ENCODE assay signal across 1 cellular context in the genomic region with DNA sequence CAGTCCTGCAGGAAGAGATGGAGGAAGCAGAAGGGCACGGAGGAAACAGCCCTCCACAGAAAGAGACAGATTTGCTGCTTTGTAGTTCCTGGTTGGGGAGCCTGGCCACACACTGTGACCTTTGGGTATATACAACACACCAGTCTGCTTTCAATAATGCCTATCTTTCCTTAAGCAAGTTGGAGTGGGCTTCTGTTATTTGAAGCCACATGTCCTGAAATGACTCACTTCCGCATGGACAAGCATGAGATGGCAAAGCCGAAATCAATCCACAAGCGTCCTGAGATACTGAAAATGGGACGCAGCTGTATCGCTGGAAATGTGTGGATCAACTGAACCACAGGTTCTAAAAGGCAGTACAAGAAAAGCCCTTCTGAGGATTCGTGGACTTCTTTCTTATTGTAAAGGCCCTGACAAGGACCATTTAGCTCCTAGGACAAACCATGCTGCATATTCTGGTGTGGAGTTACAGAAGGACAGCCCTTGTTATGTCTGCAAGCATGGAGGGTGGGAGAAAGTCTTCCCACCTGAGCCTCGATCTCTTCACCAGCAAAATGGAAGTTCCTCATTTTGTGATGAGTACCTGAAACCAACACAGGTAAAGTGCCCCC.
TF ChIP-seq lines count a peak whose summit lies in the region.

No MANE protein-coding gene starts in this region.

TF ChIP-seq in K562, 482 proteins besides CTCF, POLR2A, EP300 and RAD21 (continued from another document and continues in another):
- TF ChIP-seq ZNF76 (CRISPR knock-in tag; IDR thresholded peaks at IDR 0.05; ENCODE audit: borderline replicate concordance) (0 out of 2 replicates have a peak, but pooled peaks have one; percentile 20), ZSCAN32 (CRISPR knock-in tag; IDR thresholded peaks at IDR 0.05) (no peak), NFE2 (IDR thresholded peaks at IDR 0.05; ENCODE audit: low read depth) (peak; percentile 37; the same call in 1 of the 2 replicates), NR2F6 (CRISPR knock-in tag; IDR thresholded peaks at IDR 0.05) (no peak), SPI1 (IDR thresholded peaks at IDR 0.05; ENCODE audit: borderline replicate concordance, low read depth, low read length) (0 out of 2 replicates have a peak, but pooled peaks have one; percentile 25), ZNF764 (CRISPR knock-in tag; IDR thresholded peaks at IDR 0.05; ENCODE audit: low read depth) (no peak), DNMT1 (IDR thresholded peaks at IDR 0.05) (no peak), JUN (IDR thresholded peaks at IDR 0.05; ENCODE audit: borderline replicate concordance, low read depth, low read length) (0 out of 2 replicates have a peak, but pooled peaks have one; percentile 33), JUN (CRISPR knock-in tag; IDR thresholded peaks at IDR 0.05; ENCODE audit: borderline replicate concordance) (no peak), HDAC8 (tag; IDR thresholded peaks at IDR 0.05) (no peak), ZFPM2 (CRISPR knock-in tag; IDR thresholded peaks at IDR 0.05) (no peak), U2AF2 (optimal IDR thresholded peaks at IDR 0.05; ENCODE audit: low read depth, low read length) (no peak), CBX8 (IDR thresholded peaks at IDR 0.05; ENCODE audit: borderline replicate concordance, extremely low read depth, low read depth, low read length, poor library complexity, severe bottlenecking) (no peak), FUS (optimal IDR thresholded peaks at IDR 0.05; ENCODE audit: low read depth, low read length) (no peak), BMI1 (IDR thresholded peaks at IDR 0.05; ENCODE audit: low read length) (no peak), L3MBTL2 (IDR thresholded peaks at IDR 0.05) (peak; percentile 38; the same call in 1 of the 2 replicates), ZNF239 (CRISPR knock-in tag; IDR thresholded peaks at IDR 0.05) (peak; percentile 96), HNRNPLL (IDR thresholded peaks at IDR 0.05; ENCODE audit: low read depth, low read length, poor library complexity, severe bottlenecking) (no peak), XRCC3 (IDR thresholded peaks at IDR 0.05) (no peak)
- TF ChIP-seq, protein P1, sequence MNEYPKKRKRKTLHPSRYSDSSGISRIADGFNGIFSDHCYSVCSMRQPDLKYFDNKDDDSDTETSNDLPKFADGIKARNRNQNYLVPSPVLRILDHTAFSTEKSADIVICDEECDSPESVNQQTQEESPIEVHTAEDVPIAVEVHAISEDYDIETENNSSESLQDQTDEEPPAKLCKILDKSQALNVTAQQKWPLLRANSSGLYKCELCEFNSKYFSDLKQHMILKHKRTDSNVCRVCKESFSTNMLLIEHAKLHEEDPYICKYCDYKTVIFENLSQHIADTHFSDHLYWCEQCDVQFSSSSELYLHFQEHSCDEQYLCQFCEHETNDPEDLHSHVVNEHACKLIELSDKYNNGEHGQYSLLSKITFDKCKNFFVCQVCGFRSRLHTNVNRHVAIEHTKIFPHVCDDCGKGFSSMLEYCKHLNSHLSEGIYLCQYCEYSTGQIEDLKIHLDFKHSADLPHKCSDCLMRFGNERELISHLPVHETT (CRISPR knock-in tag; conservative IDR thresholded peaks at IDR 0.05 in 1 of 2, IDR thresholded peaks at IDR 0.05 in 1 of 2), result peak in 1 of 2 experiments; percentile 67; a peak in 1 of 4 replicates
- TF ChIP-seq, protein P2, sequence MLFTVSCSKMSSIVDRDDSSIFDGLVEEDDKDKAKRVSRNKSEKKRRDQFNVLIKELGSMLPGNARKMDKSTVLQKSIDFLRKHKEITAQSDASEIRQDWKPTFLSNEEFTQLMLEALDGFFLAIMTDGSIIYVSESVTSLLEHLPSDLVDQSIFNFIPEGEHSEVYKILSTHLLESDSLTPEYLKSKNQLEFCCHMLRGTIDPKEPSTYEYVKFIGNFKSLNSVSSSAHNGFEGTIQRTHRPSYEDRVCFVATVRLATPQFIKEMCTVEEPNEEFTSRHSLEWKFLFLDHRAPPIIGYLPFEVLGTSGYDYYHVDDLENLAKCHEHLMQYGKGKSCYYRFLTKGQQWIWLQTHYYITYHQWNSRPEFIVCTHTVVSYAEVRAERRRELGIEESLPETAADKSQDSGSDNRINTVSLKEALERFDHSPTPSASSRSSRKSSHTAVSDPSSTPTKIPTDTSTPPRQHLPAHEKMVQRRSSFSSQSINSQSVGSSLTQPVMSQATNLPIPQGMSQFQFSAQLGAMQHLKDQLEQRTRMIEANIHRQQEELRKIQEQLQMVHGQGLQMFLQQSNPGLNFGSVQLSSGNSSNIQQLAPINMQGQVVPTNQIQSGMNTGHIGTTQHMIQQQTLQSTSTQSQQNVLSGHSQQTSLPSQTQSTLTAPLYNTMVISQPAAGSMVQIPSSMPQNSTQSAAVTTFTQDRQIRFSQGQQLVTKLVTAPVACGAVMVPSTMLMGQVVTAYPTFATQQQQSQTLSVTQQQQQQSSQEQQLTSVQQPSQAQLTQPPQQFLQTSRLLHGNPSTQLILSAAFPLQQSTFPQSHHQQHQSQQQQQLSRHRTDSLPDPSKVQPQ (CRISPR knock-in tag; IDR thresholded peaks at IDR 0.05; ENCODE audit: borderline replicate concordance), result no peak
- TF ChIP-seq, protein P3, sequence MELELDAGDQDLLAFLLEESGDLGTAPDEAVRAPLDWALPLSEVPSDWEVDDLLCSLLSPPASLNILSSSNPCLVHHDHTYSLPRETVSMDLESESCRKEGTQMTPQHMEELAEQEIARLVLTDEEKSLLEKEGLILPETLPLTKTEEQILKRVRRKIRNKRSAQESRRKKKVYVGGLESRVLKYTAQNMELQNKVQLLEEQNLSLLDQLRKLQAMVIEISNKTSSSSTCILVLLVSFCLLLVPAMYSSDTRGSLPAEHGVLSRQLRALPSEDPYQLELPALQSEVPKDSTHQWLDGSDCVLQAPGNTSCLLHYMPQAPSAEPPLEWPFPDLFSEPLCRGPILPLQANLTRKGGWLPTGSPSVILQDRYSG (tag; conservative IDR thresholded peaks at IDR 0.05; ENCODE audit: low read depth), result peak; percentile 69
- TF ChIP-seq, protein P4, sequence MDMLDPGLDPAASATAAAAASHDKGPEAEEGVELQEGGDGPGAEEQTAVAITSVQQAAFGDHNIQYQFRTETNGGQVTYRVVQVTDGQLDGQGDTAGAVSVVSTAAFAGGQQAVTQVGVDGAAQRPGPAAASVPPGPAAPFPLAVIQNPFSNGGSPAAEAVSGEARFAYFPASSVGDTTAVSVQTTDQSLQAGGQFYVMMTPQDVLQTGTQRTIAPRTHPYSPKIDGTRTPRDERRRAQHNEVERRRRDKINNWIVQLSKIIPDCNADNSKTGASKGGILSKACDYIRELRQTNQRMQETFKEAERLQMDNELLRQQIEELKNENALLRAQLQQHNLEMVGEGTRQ (CRISPR knock-in tag; IDR thresholded peaks at IDR 0.05), result no peak
- TF ChIP-seq, protein P5, sequence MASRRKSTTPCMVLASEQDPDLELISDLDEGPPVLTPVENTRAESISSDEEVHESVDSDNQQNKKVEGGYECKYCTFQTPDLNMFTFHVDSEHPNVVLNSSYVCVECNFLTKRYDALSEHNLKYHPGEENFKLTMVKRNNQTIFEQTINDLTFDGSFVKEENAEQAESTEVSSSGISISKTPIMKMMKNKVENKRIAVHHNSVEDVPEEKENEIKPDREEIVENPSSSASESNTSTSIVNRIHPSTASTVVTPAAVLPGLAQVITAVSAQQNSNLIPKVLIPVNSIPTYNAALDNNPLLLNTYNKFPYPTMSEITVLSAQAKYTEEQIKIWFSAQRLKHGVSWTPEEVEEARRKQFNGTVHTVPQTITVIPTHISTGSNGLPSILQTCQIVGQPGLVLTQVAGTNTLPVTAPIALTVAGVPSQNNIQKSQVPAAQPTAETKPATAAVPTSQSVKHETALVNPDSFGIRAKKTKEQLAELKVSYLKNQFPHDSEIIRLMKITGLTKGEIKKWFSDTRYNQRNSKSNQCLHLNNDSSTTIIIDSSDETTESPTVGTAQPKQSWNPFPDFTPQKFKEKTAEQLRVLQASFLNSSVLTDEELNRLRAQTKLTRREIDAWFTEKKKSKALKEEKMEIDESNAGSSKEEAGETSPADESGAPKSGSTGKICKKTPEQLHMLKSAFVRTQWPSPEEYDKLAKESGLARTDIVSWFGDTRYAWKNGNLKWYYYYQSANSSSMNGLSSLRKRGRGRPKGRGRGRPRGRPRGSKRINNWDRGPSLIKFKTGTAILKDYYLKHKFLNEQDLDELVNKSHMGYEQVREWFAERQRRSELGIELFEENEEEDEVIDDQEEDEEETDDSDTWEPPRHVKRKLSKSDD (conservative IDR thresholded peaks at IDR 0.05; ENCODE audit: low read length), result no peak
- TF ChIP-seq, protein P6, sequence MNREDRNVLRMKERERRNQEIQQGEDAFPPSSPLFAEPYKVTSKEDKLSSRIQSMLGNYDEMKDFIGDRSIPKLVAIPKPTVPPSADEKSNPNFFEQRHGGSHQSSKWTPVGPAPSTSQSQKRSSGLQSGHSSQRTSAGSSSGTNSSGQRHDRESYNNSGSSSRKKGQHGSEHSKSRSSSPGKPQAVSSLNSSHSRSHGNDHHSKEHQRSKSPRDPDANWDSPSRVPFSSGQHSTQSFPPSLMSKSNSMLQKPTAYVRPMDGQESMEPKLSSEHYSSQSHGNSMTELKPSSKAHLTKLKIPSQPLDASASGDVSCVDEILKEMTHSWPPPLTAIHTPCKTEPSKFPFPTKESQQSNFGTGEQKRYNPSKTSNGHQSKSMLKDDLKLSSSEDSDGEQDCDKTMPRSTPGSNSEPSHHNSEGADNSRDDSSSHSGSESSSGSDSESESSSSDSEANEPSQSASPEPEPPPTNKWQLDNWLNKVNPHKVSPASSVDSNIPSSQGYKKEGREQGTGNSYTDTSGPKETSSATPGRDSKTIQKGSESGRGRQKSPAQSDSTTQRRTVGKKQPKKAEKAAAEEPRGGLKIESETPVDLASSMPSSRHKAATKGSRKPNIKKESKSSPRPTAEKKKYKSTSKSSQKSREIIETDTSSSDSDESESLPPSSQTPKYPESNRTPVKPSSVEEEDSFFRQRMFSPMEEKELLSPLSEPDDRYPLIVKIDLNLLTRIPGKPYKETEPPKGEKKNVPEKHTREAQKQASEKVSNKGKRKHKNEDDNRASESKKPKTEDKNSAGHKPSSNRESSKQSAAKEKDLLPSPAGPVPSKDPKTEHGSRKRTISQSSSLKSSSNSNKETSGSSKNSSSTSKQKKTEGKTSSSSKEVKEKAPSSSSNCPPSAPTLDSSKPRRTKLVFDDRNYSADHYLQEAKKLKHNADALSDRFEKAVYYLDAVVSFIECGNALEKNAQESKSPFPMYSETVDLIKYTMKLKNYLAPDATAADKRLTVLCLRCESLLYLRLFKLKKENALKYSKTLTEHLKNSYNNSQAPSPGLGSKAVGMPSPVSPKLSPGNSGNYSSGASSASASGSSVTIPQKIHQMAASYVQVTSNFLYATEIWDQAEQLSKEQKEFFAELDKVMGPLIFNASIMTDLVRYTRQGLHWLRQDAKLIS (CRISPR knock-in tag; IDR thresholded peaks at IDR 0.05), result no peak
- TF ChIP-seq, protein P7, sequence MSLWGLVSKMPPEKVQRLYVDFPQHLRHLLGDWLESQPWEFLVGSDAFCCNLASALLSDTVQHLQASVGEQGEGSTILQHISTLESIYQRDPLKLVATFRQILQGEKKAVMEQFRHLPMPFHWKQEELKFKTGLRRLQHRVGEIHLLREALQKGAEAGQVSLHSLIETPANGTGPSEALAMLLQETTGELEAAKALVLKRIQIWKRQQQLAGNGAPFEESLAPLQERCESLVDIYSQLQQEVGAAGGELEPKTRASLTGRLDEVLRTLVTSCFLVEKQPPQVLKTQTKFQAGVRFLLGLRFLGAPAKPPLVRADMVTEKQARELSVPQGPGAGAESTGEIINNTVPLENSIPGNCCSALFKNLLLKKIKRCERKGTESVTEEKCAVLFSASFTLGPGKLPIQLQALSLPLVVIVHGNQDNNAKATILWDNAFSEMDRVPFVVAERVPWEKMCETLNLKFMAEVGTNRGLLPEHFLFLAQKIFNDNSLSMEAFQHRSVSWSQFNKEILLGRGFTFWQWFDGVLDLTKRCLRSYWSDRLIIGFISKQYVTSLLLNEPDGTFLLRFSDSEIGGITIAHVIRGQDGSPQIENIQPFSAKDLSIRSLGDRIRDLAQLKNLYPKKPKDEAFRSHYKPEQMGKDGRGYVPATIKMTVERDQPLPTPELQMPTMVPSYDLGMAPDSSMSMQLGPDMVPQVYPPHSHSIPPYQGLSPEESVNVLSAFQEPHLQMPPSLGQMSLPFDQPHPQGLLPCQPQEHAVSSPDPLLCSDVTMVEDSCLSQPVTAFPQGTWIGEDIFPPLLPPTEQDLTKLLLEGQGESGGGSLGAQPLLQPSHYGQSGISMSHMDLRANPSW (CRISPR knock-in tag; IDR thresholded peaks at IDR 0.05), result no peak
- TF ChIP-seq, protein P8, sequence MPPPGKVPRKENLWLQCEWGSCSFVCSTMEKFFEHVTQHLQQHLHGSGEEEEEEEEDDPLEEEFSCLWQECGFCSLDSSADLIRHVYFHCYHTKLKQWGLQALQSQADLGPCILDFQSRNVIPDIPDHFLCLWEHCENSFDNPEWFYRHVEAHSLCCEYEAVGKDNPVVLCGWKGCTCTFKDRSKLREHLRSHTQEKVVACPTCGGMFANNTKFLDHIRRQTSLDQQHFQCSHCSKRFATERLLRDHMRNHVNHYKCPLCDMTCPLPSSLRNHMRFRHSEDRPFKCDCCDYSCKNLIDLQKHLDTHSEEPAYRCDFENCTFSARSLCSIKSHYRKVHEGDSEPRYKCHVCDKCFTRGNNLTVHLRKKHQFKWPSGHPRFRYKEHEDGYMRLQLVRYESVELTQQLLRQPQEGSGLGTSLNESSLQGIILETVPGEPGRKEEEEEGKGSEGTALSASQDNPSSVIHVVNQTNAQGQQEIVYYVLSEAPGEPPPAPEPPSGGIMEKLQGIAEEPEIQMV (tag; conservative IDR thresholded peaks at IDR 0.05; ENCODE audit: low read depth), result no peak
